10 cellular contexts compared by ENCODE assay signal in genomic region chr3:172692751-172693310, GRCh38. TPM values are rescaled to one million over a fixed set of nuclear protein-coding genes. Genes with fewer than 3 reads are reported as not detected.
DNase-seq lines count a peak whose midpoint lies in the region; ATAC-seq and TF ChIP-seq lines count a peak whose summit lies in the region.
"Had no signal": no experiment of that assay in that cellular context is flagged by ENCODE, and none has a peak within 500 bp of the region (broad histone marks: within the 10 kb centered on the region; RNA-seq: fewer than 3 reads in every experiment).

No MANE protein-coding gene starts in this region.

- no peak for ATAC-seq in activated naive CD4-positive, alpha-beta T cell treated with anti-CD3 and anti-CD28 coated beads, Interleukin-2, amount 50 U/mL, for 72 hours
- ATAC-seq in HG02981 (IDR thresholded peaks at IDR 0.05; ENCODE audit: unreplicated experiment) (peak; percentile 78), Panc1 (no peak)
- peak; percentile 68 to 76 for ATAC-seq in stimulated activated naive B cell treated with anti-CD40 and anti-IgM and Interleukin-4, amounts not matched to agents 10 μg/mL and 1 μg/mL and 100 μg/mL, for 72 hours (replicated peaks)

- no peaks in the 10 kb centered on the region for H3K27me3 ChIP-seq in Panc1 (ENCODE audit: control insufficient read depth, insufficient read depth, low read length)

- POLR2A ChIA-PET in Panc1 (lab: Charles Lee), result interaction anchor here (0.8 kb wide), 1 partner anchor 8 kb away, joined by 3 read pairs; no protein-coding TSS in a partner anchor

- in situ Hi-C loops in Panc1 (cut with HindIII; ENCODE audit: low pct_unique_long_range_greater_than_20kb, low sequenced_read_pairs), result no loop called here
- in situ Hi-C loops in GM13976 (cut with MboI; ENCODE audit: low sequenced_read_pairs, unreplicated experiment), result no loop called here

- intact Hi-C loops in Panc1 (cut with micrococcal nuclease; ENCODE audit: unreplicated experiment), result no loop called here

- H3K4me3 ChIP-seq in Panc1 (ENCODE audit: low read depth in 2 of 2, low read length in 2 of 2), result no peak overlapping the region

- TF ChIP-seq CTCF in Panc1 (IDR thresholded peaks at IDR 0.05), result no peak
- TF ChIP-seq CTCF in GM13976 (IDR thresholded peaks at IDR 0.05; ENCODE audit: borderline replicate concordance, control extremely low read depth, extremely low read depth, insufficient read depth, missing control alignments), result no peak

- H3K4me1 Mint-ChIP-seq in stimulated activated naive B cell treated with anti-CD40 and anti-IgM and Interleukin-4, amounts not matched to agents 10 μg/mL and 1 μg/mL and 100 μg/mL, for 72 hours, result peaks cover 8 to 21% of the 10 kb centered on the region in 2 donors

- no peak for DNase-seq in activated naive CD4-positive, alpha-beta T cell treated with anti-CD3 and anti-CD28 coated beads, Interleukin-2, amount 50 U/mL, for 72 hours (ENCODE audit: low spot score in 2 of 2)
- no peak for DNase-seq in activated naive CD4-positive, alpha-beta T cell (lab: John Stamatoyannopoulos, UW)
- no peak for DNase-seq in Panc1 (ENCODE audit: low read depth, low spot score)
- no peak for DNase-seq in stimulated activated naive B cell treated with anti-CD40 and anti-IgM and Interleukin-4, amounts not matched to agents 10 μg/mL and 1 μg/mL and 100 μg/mL, for 72 hours
- no peak for DNase-seq in GM03348 (ENCODE audit: low spot score)
- DNase-seq in GM13976 (ENCODE audit: low spot score), result no peak
- no peak for DNase-seq in DMS114 treated with DMSO at 0.1 percent for 48 hours (lab: John Stamatoyannopoulos, UW; ENCODE audit: unreplicated experiment)
- DNase-seq: H9; NK-92 treated with Interleukin-12 subunit alpha and Interleukin-12 subunit beta, amount 100 ng/mL, for 24 hours had no signal

- no peak overlapping the region for H3K4me3 Mint-ChIP-seq in stimulated activated naive B cell treated with anti-CD40 and anti-IgM and Interleukin-4, amounts not matched to agents 10 μg/mL and 1 μg/mL and 100 μg/mL, for 72 hours
- H3K4me3 Mint-ChIP-seq: H9 had no signal

- peak overlapping the region; percentile 62 for H3K27ac ChIP-seq in Panc1 (ENCODE audit: low read length)

- CTCF ChIA-PET in Panc1 (lab: Charles Lee), result no interaction called here

- H3K36me3 Mint-ChIP-seq in activated naive CD4-positive, alpha-beta T cell treated with anti-CD3 and anti-CD28 coated beads, Interleukin-2, amount 50 U/mL, for 72 hours, result peaks cover 0 to 4% of the 10 kb centered on the region in 2 donors
- H3K36me3 Mint-ChIP-seq in stimulated activated naive B cell treated with anti-CD40 and anti-IgM and Interleukin-4, amounts not matched to agents 10 μg/mL and 1 μg/mL and 100 μg/mL, for 72 hours, result peaks cover 4 to 6% of the 10 kb centered on the region in 2 donors

- peak overlapping the region; percentile 58 to 89 for H3K27ac Mint-ChIP-seq in activated naive CD4-positive, alpha-beta T cell treated with anti-CD3 and anti-CD28 coated beads, Interleukin-2, amount 50 U/mL, for 72 hours
- peak overlapping the region; percentile 78 for H3K27ac Mint-ChIP-seq in stimulated activated naive B cell treated with anti-CD40 and anti-IgM and Interleukin-4, amounts not matched to agents 10 μg/mL and 1 μg/mL and 100 μg/mL, for 72 hours
- H3K27ac Mint-ChIP-seq: H9 had no signal

- H3K9me3 ChIP-seq in Panc1 (ENCODE audit: control insufficient read depth, insufficient read depth, low read depth, low read length), result no peaks in the 10 kb centered on the region

- BruUV-seq in Panc1 (replicated peaks; lab: Mats Ljungman, UMichigan), result no TSS peak

- H3K4me1 ChIP-seq in Panc1 (ENCODE audit: control insufficient read depth, insufficient read depth, low read length), result peaks cover 34% of the 10 kb centered on the region

- no peaks in the 10 kb centered on the region for H3K27me3 Mint-ChIP-seq in stimulated activated naive B cell treated with anti-CD40 and anti-IgM and Interleukin-4, amounts not matched to agents 10 μg/mL and 1 μg/mL and 100 μg/mL, for 72 hours

- peaks cover 0 to 11% of the 10 kb centered on the region in 2 donors for H3K9me3 Mint-ChIP-seq in activated naive CD4-positive, alpha-beta T cell treated with anti-CD3 and anti-CD28 coated beads, Interleukin-2, amount 50 U/mL, for 72 hours
- peaks cover 0 to 2% of the 10 kb centered on the region in 2 donors for H3K9me3 Mint-ChIP-seq in stimulated activated naive B cell treated with anti-CD40 and anti-IgM and Interleukin-4, amounts not matched to agents 10 μg/mL and 1 μg/mL and 100 μg/mL, for 72 hours
- H3K9me3 Mint-ChIP-seq: H9 had no signal

- H3K36me3 ChIP-seq in Panc1 (ENCODE audit: control insufficient read depth, insufficient read depth, low read length), result no peaks in the 10 kb centered on the region

RNA-seq across cellular contexts. Expression of gene NCEH1, which starts 18.0 kb away (rescaled TPM):
- total RNA-seq in activated naive CD4-positive, alpha-beta T cell treated with anti-CD3 and anti-CD28 coated beads, Interleukin-2, amount 50 U/mL, for 72 hours, result 1 to 10 TPM; 4.4 to 5.2 TPM
- total RNA-seq in Panc1 (2021; ENCODE audit: unreplicated experiment), result 73.0 TPM
- 31.7 TPM for polyA plus RNA-seq in Panc1 (2012; ENCODE audit: insufficient read length)

RNA-seq across cellular contexts. Expression of gene ECT2, which starts 57.7 kb away (rescaled TPM):
- total RNA-seq in activated naive CD4-positive, alpha-beta T cell treated with anti-CD3 and anti-CD28 coated beads, Interleukin-2, amount 50 U/mL, for 72 hours, result 10 to 100 TPM; 42.9 to 72.3 TPM
- 102 TPM for total RNA-seq in Panc1 (2021; ENCODE audit: unreplicated experiment)
- 23.7 TPM for polyA plus RNA-seq in Panc1 (2012; ENCODE audit: insufficient read length)

Comparison
In these comparisons a context has a peak if more than half of its experiments do, and no peak if none do; other contexts are left out.
1. ATAC-seq: peak in HG02981 (single experiment) and stimulated activated naive B cell treated with anti-CD40 and anti-IgM and Interleukin-4, amounts not matched to agents 10 μg/mL and 1 μg/mL and 100 μg/mL, for 72 hours (2 of 2); none in activated naive CD4-positive, alpha-beta T cell treated with anti-CD3 and anti-CD28 coated beads, Interleukin-2, amount 50 U/mL, for 72 hours (0 of 2) and Panc1 (single experiment).
2. RNA of gene NCEH1, which starts 18.0 kb away (total RNA-seq): 73.0 TPM in Panc1 (single experiment); 4.4 to 5.2 TPM in activated naive CD4-positive, alpha-beta T cell treated with anti-CD3 and anti-CD28 coated beads, Interleukin-2, amount 50 U/mL, for 72 hours; every median in the first group is over 10 times any median in the second.